ENCODE assay signal across 18 cellular contexts in the genomic region with DNA sequence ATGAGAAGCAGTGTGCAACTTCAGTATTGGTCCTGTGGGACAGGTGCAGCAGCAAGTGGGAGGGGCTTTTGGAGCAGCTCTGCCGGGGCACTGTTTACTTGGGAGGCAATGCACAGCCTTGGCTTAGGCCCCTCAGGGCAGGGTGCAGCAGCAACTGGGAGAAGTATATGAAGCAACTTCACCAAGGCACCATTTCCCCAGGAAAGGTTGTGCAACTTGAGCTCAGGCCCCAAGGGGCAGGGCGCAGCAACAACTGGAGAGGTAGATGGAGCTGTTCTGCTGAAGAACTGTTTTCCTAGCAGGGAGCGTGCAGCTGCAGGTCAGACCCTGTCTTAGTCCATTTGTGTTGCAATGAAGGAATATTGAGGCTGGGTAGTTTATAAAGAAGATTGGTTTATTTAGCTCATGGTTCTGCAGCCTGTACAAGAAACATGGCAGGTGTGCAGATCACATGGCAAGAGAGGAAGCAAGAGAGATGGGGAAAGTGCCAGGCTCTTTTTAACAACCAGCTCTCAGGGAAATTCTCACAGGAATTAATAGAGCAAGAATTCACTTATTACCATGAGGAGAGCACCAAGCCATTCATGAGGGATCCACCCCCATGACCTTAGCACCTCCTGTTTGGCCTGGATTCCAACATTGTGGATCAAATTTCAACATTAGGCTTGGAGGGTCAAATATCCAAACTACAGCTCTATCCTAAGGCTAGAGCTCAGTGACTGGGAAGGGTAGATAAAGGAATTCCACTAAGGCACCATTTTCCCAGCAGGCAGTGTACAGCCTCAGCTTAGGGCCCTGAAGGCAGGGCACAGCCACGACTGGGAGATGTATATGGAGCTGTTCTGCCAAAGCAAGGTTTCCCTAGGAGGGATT. TPM values are rescaled to one million over a fixed set of nuclear protein-coding genes. Genes with fewer than 3 reads are reported as not detected.
DNase-seq lines count a peak whose midpoint lies in the region; FAIRE-seq and TF ChIP-seq lines count a peak whose summit lies in the region.
"Had no signal": no experiment of that assay in that cellular context is flagged by ENCODE, and none has a peak within 500 bp of the region (broad histone marks: within the 10 kb centered on the region; RNA-seq: fewer than 3 reads in every experiment).

No MANE protein-coding gene starts in this region.

- H3K79me2 ChIP-seq in trophoblast cell (ENCODE audit: control insufficient read depth, insufficient read depth, low read length, poor library complexity), result no peaks in the 10 kb centered on the region

- H3K4me1 ChIP-seq in trophoblast cell (ENCODE audit: control insufficient read depth in 1 of 2, insufficient read depth in 2 of 2, low read length in 2 of 2), result peaks cover 5 to 7% of the 10 kb centered on the region in 2 experiments
- no peaks in the 10 kb centered on the region for H3K4me1 ChIP-seq in small intestine (ENCODE audit: control insufficient read depth in 2 of 2, insufficient read depth in 1 of 2, low read depth in 1 of 2, low read length in 1 of 2)
- H3K4me1 ChIP-seq: gastrocnemius medialis had no signal

- peak overlapping the region; percentile 26 for H3K4me3 Mint-ChIP-seq in glutamatergic neuron (ENCODE audit: unreplicated experiment)
- no peak overlapping the region for H3K4me3 Mint-ChIP-seq in activated T-cell treated with anti-CD3 and anti-CD28 coated beads, Interleukin-2, amount 50 U/mL, for 24 hours
- H3K4me3 Mint-ChIP-seq: activated CD8-positive, alpha-beta T cell treated with anti-CD3 and anti-CD28 coated beads for 36 hours; CD8-positive, alpha-beta T cell had no signal

- no peak overlapping the region for H3K4me3 ChIP-seq in trophoblast cell (ENCODE audit: low read depth, low read length)
- no peak overlapping the region for H3K4me3 ChIP-seq in small intestine (ENCODE audit: low read depth in 1 of 2, low read length in 2 of 2)
- H3K4me3 ChIP-seq: gastrocnemius medialis had no signal

- peak; percentile 11 for FAIRE-seq in GM19239 (lab: Jason Lieb, UNC)
- FAIRE-seq in small intestine (lab: Jason Lieb, UNC), result no peak
- FAIRE-seq: H54, kidney had no signal

- no peak overlapping the region for H4K91ac ChIP-seq in trophoblast cell (ENCODE audit: low read depth, low read length)

- H3K36me3 Mint-ChIP-seq in glutamatergic neuron (ENCODE audit: unreplicated experiment), result no peaks in the 10 kb centered on the region
- H3K36me3 Mint-ChIP-seq in activated T-cell treated with anti-CD3 and anti-CD28 coated beads, Interleukin-2, amount 50 U/mL, for 24 hours (ENCODE audit: low read depth), result no peaks in the 10 kb centered on the region
- H3K36me3 Mint-ChIP-seq: CD8-positive, alpha-beta T cell had no signal

- H3K4me2 ChIP-seq in trophoblast cell (ENCODE audit: low read length), result no peak overlapping the region

- H3K14ac ChIP-seq in trophoblast cell (ENCODE audit: low read length), result no peak overlapping the region

- H2AFZ ChIP-seq in trophoblast cell (ENCODE audit: insufficient read depth, low read length, poor library complexity), result no peak overlapping the region

- H3K27ac ChIP-seq in trophoblast cell (ENCODE audit: low read depth, low read length) (no peak overlapping the region), small intestine (ENCODE audit: low read depth in 1 of 2, low read length in 1 of 2) (no peak overlapping the region)
- H3K27ac ChIP-seq: gastrocnemius medialis had no signal

- H3K27me3 Mint-ChIP-seq in glutamatergic neuron (ENCODE audit: unreplicated experiment), result peaks cover 2% of the 10 kb centered on the region
- peaks cover 9% of the 10 kb centered on the region for H3K27me3 Mint-ChIP-seq in activated T-cell treated with anti-CD3 and anti-CD28 coated beads, Interleukin-2, amount 50 U/mL, for 24 hours

- H3K18ac ChIP-seq in trophoblast cell (ENCODE audit: low read length), result no peak overlapping the region

- H3K9me3 Mint-ChIP-seq in glutamatergic neuron (ENCODE audit: unreplicated experiment), result peaks cover 2% of the 10 kb centered on the region
- H3K9me3 Mint-ChIP-seq in activated T-cell treated with anti-CD3 and anti-CD28 coated beads, Interleukin-2, amount 50 U/mL, for 24 hours, result no peaks in the 10 kb centered on the region
- H3K9me3 Mint-ChIP-seq: activated CD8-positive, alpha-beta T cell treated with anti-CD3 and anti-CD28 coated beads for 36 hours; CD8-positive, alpha-beta T cell had no signal

- no peaks in the 10 kb centered on the region for H3K36me3 ChIP-seq in trophoblast cell (ENCODE audit: control insufficient read depth in 1 of 2, insufficient read depth in 2 of 2, low read length in 2 of 2)
- no peaks in the 10 kb centered on the region for H3K36me3 ChIP-seq in small intestine (ENCODE audit: control insufficient read depth in 2 of 2, insufficient read depth in 2 of 2, low read length in 2 of 2)
- H3K36me3 ChIP-seq: gastrocnemius medialis had no signal

- H4K8ac ChIP-seq in trophoblast cell (ENCODE audit: low read depth, low read length), result no peak overlapping the region

- no peaks in the 10 kb centered on the region for H3K79me1 ChIP-seq in trophoblast cell (ENCODE audit: low read length)

- peak overlapping the region; percentile 67 for H3K27ac Mint-ChIP-seq in glutamatergic neuron (ENCODE audit: unreplicated experiment)
- H3K27ac Mint-ChIP-seq in activated T-cell treated with anti-CD3 and anti-CD28 coated beads, Interleukin-2, amount 50 U/mL, for 24 hours, result no peak overlapping the region
- H3K27ac Mint-ChIP-seq: activated CD8-positive, alpha-beta T cell treated with anti-CD3 and anti-CD28 coated beads for 36 hours; CD8-positive, alpha-beta T cell had no signal

- no peak overlapping the region for H4K12ac ChIP-seq in trophoblast cell (ENCODE audit: low read depth, low read length)

- H3K9ac ChIP-seq in trophoblast cell (ENCODE audit: low read length), result no peak overlapping the region

- no peak overlapping the region for H2BK5ac ChIP-seq in trophoblast cell (ENCODE audit: low read depth, low read length, poor library complexity)

- no peak overlapping the region for H3K4ac ChIP-seq in trophoblast cell (ENCODE audit: low read depth, low read length)

- H2BK12ac ChIP-seq in trophoblast cell (ENCODE audit: low read length), result no peak overlapping the region

- H3K9me3 ChIP-seq in trophoblast cell (ENCODE audit: insufficient read depth, low read depth, low read length) (no peaks in the 10 kb centered on the region), small intestine (ENCODE audit: control insufficient read depth, low read depth) (no peaks in the 10 kb centered on the region)
- H3K9me3 ChIP-seq: gastrocnemius medialis had no signal

- DNase-seq in GM19239 (ENCODE audit: insufficient read length, low spot score) (no peak), NOMO-1 treated with dmso at 0.1 percent for 144 hours (lab: John Stamatoyannopoulos, UW; ENCODE audit: unreplicated experiment) (peak; percentile 92), glutamatergic neuron (no peak), trophoblast cell (peak; percentile 39 to 51), small intestine (no peak), NCI-H524 treated with DMSO at 0.1 percent for 48 hours (lab: John Stamatoyannopoulos, UW) (no peak)
- no peak for DNase-seq in activated T-cell treated with anti-CD3 and anti-CD28 coated beads, Interleukin-2, amount 50 U/mL, for 24 hours
- DNase-seq: activated CD8-positive, alpha-beta T cell treated with anti-CD3 and anti-CD28 coated beads for 36 hours; activated effector memory CD4-positive, alpha-beta T cell treated with anti-CD3 and anti-CD28 coated beads, Interleukin-2, amount 50 U/mL, for 16 hours; CD8-positive, alpha-beta T cell; effector memory CD4-positive, alpha-beta T cell; GDM1; kidney; SHP77 treated with DMSO at 0.1 percent for 48 hours; stimulated activated naive CD4-positive, alpha-beta T cell treated with Interleukin-2 at 50 U/mL for 16 hours had no signal

- H3K27me3 ChIP-seq in trophoblast cell (ENCODE audit: insufficient read depth, low read length) (no peaks in the 10 kb centered on the region), small intestine (ENCODE audit: control insufficient read depth in 2 of 2, insufficient read depth in 2 of 2, low read length in 2 of 2) (no peaks in the 10 kb centered on the region)
- H3K27me3 ChIP-seq: gastrocnemius medialis had no signal

- TF ChIP-seq CTCF in glutamatergic neuron (IDR thresholded peaks at IDR 0.05; ENCODE audit: partially characterized antibody, unreplicated experiment), result no peak

- no CpG with 5 or more reads among the region's 4 CpGs for WGBS in trophoblast cell (ENCODE audit: extremely low coverage, insufficient coverage, insufficient read length)
- WGBS in small intestine, 3 donors, result 42 to 66% (median 52%) methylated on average over 4 of the region's 4 CpGs

- peaks cover 15% of the 10 kb centered on the region for H3K4me1 Mint-ChIP-seq in glutamatergic neuron (ENCODE audit: low read depth, unreplicated experiment)
- no peaks in the 10 kb centered on the region for H3K4me1 Mint-ChIP-seq in activated T-cell treated with anti-CD3 and anti-CD28 coated beads, Interleukin-2, amount 50 U/mL, for 24 hours (ENCODE audit: low read depth)

- H2BK120ac ChIP-seq in trophoblast cell (ENCODE audit: insufficient read depth, low read length, poor library complexity), result no peak overlapping the region

- no peak overlapping the region for H3K23ac ChIP-seq in trophoblast cell (ENCODE audit: low read length)

- H2AK5ac ChIP-seq in trophoblast cell (ENCODE audit: low read length), result no peak overlapping the region

RNA-seq across cellular contexts. Expression of a gene that starts 10.9 kb away (rescaled TPM):
- total RNA-seq in glutamatergic neuron (ENCODE audit: unreplicated experiment), result not detected
- 0.07 TPM in 1 of 2 replicates, not detected in the other for polyA plus RNA-seq in trophoblast cell (2013)
- polyA plus RNA-seq in small intestine, result 1 to 10 TPM in 1 of 3 donors, under 1 TPM in 1, not detected in 1; 0.13 to 1.1 TPM
- total RNA-seq: activated CD8-positive, alpha-beta T cell treated with anti-CD3 and anti-CD28 coated beads for 36 hours; CD8-positive, alpha-beta T cell; gastrocnemius medialis; myocyte had no signal

Comparison
In these comparisons a context has a peak if more than half of its experiments do, and no peak if none do; other contexts are left out.
1. DNase-seq: peak in NOMO-1 treated with dmso at 0.1 percent for 144 hours (single experiment) and trophoblast cell (2 of 2); none in GM19239 (single experiment), glutamatergic neuron (single experiment), small intestine (single experiment), activated T-cell treated with anti-CD3 and anti-CD28 coated beads, Interleukin-2, amount 50 U/mL, for 24 hours (single experiment) and NCI-H524 treated with DMSO at 0.1 percent for 48 hours (single experiment).